ENCODE assay signal across 8 cellular contexts in genomic region chr4:169791527-169792156, GRCh38. TPM values are rescaled to one million over a fixed set of nuclear protein-coding genes. Genes with fewer than 3 reads are reported as not detected.
DNase-seq lines count a peak whose midpoint lies in the region; ATAC-seq and TF ChIP-seq lines count a peak whose summit lies in the region.

No MANE protein-coding gene starts in this region.

- intact Hi-C loops in CD14-positive monocyte (cut with micrococcal nuclease) = no loop called here
- intact Hi-C loops in left ventricle myocardium superior (cut with micrococcal nuclease) = no loop called here

- H3K9me3 Mint-ChIP-seq in CD14-positive monocyte = peaks cover 0 to 7% (median 0%) of the 10 kb centered on the region in 7 donors
- no peaks in the 10 kb centered on the region for H3K9me3 Mint-ChIP-seq in progenitor cell of endocrine pancreas (ENCODE audit: low read depth)

- H3K36me3 Mint-ChIP-seq in CD14-positive monocyte (no peaks in the 10 kb centered on the region), progenitor cell of endocrine pancreas (ENCODE audit: insufficient read depth) (no peaks in the 10 kb centered on the region)

- peak; percentile 40 for ATAC-seq in HG03342 (IDR thresholded peaks at IDR 0.05; ENCODE audit: unreplicated experiment)
- peak; percentile 64 for ATAC-seq in left ventricle myocardium superior
- ATAC-seq in GM21717 (IDR thresholded peaks at IDR 0.05; ENCODE audit: unreplicated experiment) = no peak
- no peak for ATAC-seq in HG02763 (IDR thresholded peaks at IDR 0.05; ENCODE audit: unreplicated experiment)

- TF ChIP-seq CTCF in CD14-positive monocyte (IDR thresholded peaks at IDR 0.05) = peak; percentile 21
- peak; percentile 66 for TF ChIP-seq CTCF in progenitor cell of endocrine pancreas (IDR thresholded peaks at IDR 0.05; ENCODE audit: unreplicated experiment)

- H3K4me3 Mint-ChIP-seq in CD14-positive monocyte (peak overlapping the region in 1 of 2 donors; percentile 69), progenitor cell of endocrine pancreas (ENCODE audit: low read depth) (peak overlapping the region; percentile 10)

- H3K4me1 Mint-ChIP-seq in CD14-positive monocyte = peaks cover 8% of the 10 kb centered on the region
- peaks cover 10% of the 10 kb centered on the region for H3K4me1 Mint-ChIP-seq in progenitor cell of endocrine pancreas (ENCODE audit: low read depth)

- DNase-seq in CD14-positive monocyte (ENCODE audit: low spot score) (no peak), NOMO-1 treated with DMSO at 0.1 percent for 48 hours (lab: John Stamatoyannopoulos, UW; ENCODE audit: unreplicated experiment) (peak; percentile 54), amniotic stem cell (lab: John Stamatoyannopoulos, UW) (peak; percentile 78), left ventricle myocardium superior (peak; percentile 36), progenitor cell of endocrine pancreas (ENCODE audit: low spot score, unreplicated experiment) (peak; percentile 39)

- peaks cover 20 to 33% (median 20%) of the 10 kb centered on the region in 3 donors for H3K27me3 Mint-ChIP-seq in CD14-positive monocyte (ENCODE audit: low read depth in 3 of 3)
- H3K27me3 Mint-ChIP-seq in progenitor cell of endocrine pancreas = peaks cover 46% of the 10 kb centered on the region

- H3K27ac Mint-ChIP-seq in CD14-positive monocyte (no peak overlapping the region), progenitor cell of endocrine pancreas (peak overlapping the region; percentile 5)

RNA-seq across cellular contexts. Expression of gene HPF1, which starts 33.9 kb away (rescaled TPM):
- polyA plus RNA-seq in CD14-positive monocyte = 10 to 100 TPM; 25.1 to 29.9 TPM
- 20.2 TPM for total RNA-seq in left ventricle myocardium superior
- total RNA-seq in progenitor cell of endocrine pancreas = 28.5 and 33.3 TPM in 2 replicates

Comparison
In these comparisons a context has a peak if more than half of its experiments do, and no peak if none do; other contexts are left out.
1. ATAC-seq: peak in HG03342 (single experiment) and left ventricle myocardium superior (single experiment); none in GM21717 (single experiment) and HG02763 (single experiment).